In genomic region chr5:10701567-10702039, GRCh38 we compare ENCODE assay signal across 8 cellular contexts. TPM values are rescaled to one million over a fixed set of nuclear protein-coding genes. Genes with fewer than 3 reads are reported as not detected.
DNase-seq lines count a peak whose midpoint lies in the region; ATAC-seq and TF ChIP-seq lines count a peak whose summit lies in the region.

No MANE protein-coding gene starts in this region.

- H3K4me1 ChIP-seq in ovary (ENCODE audit: insufficient read depth) = peaks cover 17% of the 10 kb centered on the region

- ATAC-seq in HG03457 (IDR thresholded peaks at IDR 0.05; ENCODE audit: unreplicated experiment) (no peak), GM21367 (IDR thresholded peaks at IDR 0.05; ENCODE audit: unreplicated experiment) (no peak)

- TF ChIP-seq EP300 in ovary (IDR thresholded peaks at IDR 0.05) = no peak

- H3K36me3 ChIP-seq in WERI-Rb-1 = peaks cover 5% of the 10 kb centered on the region; the same call in 1 of the 2 replicates
- H3K36me3 ChIP-seq in ovary = no peaks in the 10 kb centered on the region

- TF ChIP-seq CTCF in LNCaP clone FGC (IDR thresholded peaks at IDR 0.05; ENCODE audit: control insufficient read depth, extremely low read depth, insufficient read depth) (peak; percentile 62), WERI-Rb-1 (IDR thresholded peaks at IDR 0.05; ENCODE audit: low read depth, low read length) (peak; percentile 81), fibroblast of villous mesenchyme (IDR thresholded peaks at IDR 0.05; ENCODE audit: insufficient read depth, low read depth, low read length) (peak; percentile 62), ovary (IDR thresholded peaks at IDR 0.05) (peak in 1 of 3 donors; percentile 16)

- H3K27ac ChIP-seq in WERI-Rb-1 (no peak overlapping the region), ovary (peak overlapping the region in 1 of 2 donors; percentile 49)

- DNase-seq in NCI-H2029 treated with DMSO at 0.1 percent for 48 hours (lab: John Stamatoyannopoulos, UW) (peak; percentile 10), NCI-H2029 (lab: John Stamatoyannopoulos, UW) (no peak), LNCaP clone FGC (ENCODE audit: low read depth) (no peak), WERI-Rb-1 (peak; percentile 72), fibroblast of villous mesenchyme (ENCODE audit: low read depth) (peak; percentile 73), ovary (peak in 3 of 5 donors; percentile 30 to 47 (median 36))

- no peak for TF ChIP-seq POLR2A in ovary (IDR thresholded peaks at IDR 0.05)

- 29 to 37% (median 33%) methylated on average over 6 of the region's 6 CpGs for WGBS in ovary, 3 donors

- H3K9me3 ChIP-seq in WERI-Rb-1 (ENCODE audit: severe bottlenecking) (no peaks in the 10 kb centered on the region), ovary (no peaks in the 10 kb centered on the region)

- intact Hi-C loops in ovary (cut with DNase I) = no loop called here

- H3K27me3 ChIP-seq in WERI-Rb-1 (ENCODE audit: insufficient read depth, low read depth, severe bottlenecking) (no peaks in the 10 kb centered on the region), ovary (no peaks in the 10 kb centered on the region)

- H3K4me3 ChIP-seq in LNCaP clone FGC (ENCODE audit: low read depth, low read length) (no peak overlapping the region), WERI-Rb-1 (ENCODE audit: low read depth, low read length) (no peak overlapping the region), fibroblast of villous mesenchyme (ENCODE audit: low read depth, low read length) (no peak overlapping the region), ovary (no peak overlapping the region)

RNA-seq across cellular contexts. Expression of gene DAP, which starts 59.4 kb away (rescaled TPM):
- 43.2 TPM in 2 replicates for total RNA-seq in fibroblast of villous mesenchyme
- 100 to 1,000 TPM in 1 of 7 donors, 10 to 100 TPM in 6; 32.0 to 115 (median 88.5) TPM for total RNA-seq in ovary
- 100 to 1,000 TPM in 1 of 2 donors, 10 to 100 TPM in 1; 68.9 to 159 TPM for polyA plus RNA-seq in ovary

Comparison
In these comparisons a context has a peak if more than half of its experiments do, and no peak if none do; other contexts are left out.
1. DNase-seq: peak in NCI-H2029 treated with DMSO at 0.1 percent for 48 hours (single experiment), WERI-Rb-1 (single experiment), fibroblast of villous mesenchyme (single experiment) and ovary (3 of 5); none in NCI-H2029 (single experiment) and LNCaP clone FGC (single experiment).